ENCODE assay signal across 9 cellular contexts in genomic region chr10:79316671-79317431, GRCh38. TPM values are rescaled to one million over a fixed set of nuclear protein-coding genes. Genes with fewer than 3 reads are reported as not detected.
DNase-seq lines count a peak whose midpoint lies in the region; ATAC-seq and TF ChIP-seq lines count a peak whose summit lies in the region.
"Had no signal": no experiment of that assay in that cellular context is flagged by ENCODE, and none has a peak within 500 bp of the region (broad histone marks: within the 10 kb centered on the region; RNA-seq: fewer than 3 reads in every experiment).

No MANE protein-coding gene starts in this region.

- ATAC-seq in GM19438 (IDR thresholded peaks at IDR 0.05; ENCODE audit: low read depth, unreplicated experiment) (peak; percentile 71), HG03378 (IDR thresholded peaks at IDR 0.05; ENCODE audit: unreplicated experiment) (peak; percentile 89)

- H3K4me3 Mint-ChIP-seq in T-helper 1 cell treated with Interleukin-12 subunit alpha and Interleukin-12 subunit beta and Interleukin-4 antibody, amounts not matched to agents 30 μg/mL and 1 μg/mL, for 36 hours, result peak overlapping the region; percentile 79

- no peak overlapping the region for H3K27ac ChIP-seq in ascending aorta

- H3K4me1 Mint-ChIP-seq in T-helper 1 cell treated with Interleukin-12 subunit alpha and Interleukin-12 subunit beta and Interleukin-4 antibody, amounts not matched to agents 30 μg/mL and 1 μg/mL, for 36 hours (ENCODE audit: low read depth), result peaks cover 57% of the 10 kb centered on the region

- H3K9me3 Mint-ChIP-seq in T-helper 1 cell treated with Interleukin-12 subunit alpha and Interleukin-12 subunit beta and Interleukin-4 antibody, amounts not matched to agents 30 μg/mL and 1 μg/mL, for 36 hours, result peaks cover 15% of the 10 kb centered on the region

- intact Hi-C loops in ascending aorta (cut with DNase I), result no loop called here

- H3K27ac Mint-ChIP-seq in T-helper 1 cell treated with Interleukin-12 subunit alpha and Interleukin-12 subunit beta and Interleukin-4 antibody, amounts not matched to agents 30 μg/mL and 1 μg/mL, for 36 hours, result peak overlapping the region; percentile 95

- TF ChIP-seq CTCF in GM12864 (IDR thresholded peaks at IDR 0.05; ENCODE audit: low read depth, low read length, missing control alignments) (peak; percentile 28), kidney epithelial cell (IDR thresholded peaks at IDR 0.05; ENCODE audit: insufficient read depth, low read length, poor library complexity, severe bottlenecking) (peak; percentile 7), ascending aorta (IDR thresholded peaks at IDR 0.05) (no peak)

- no peaks in the 10 kb centered on the region for H3K9me3 ChIP-seq in ascending aorta
- H3K9me3 ChIP-seq: ovary had no signal

- peaks cover 0 to 3% of the 10 kb centered on the region in 2 donors for H3K4me1 ChIP-seq in ascending aorta

- H3K27me3 ChIP-seq in kidney epithelial cell (ENCODE audit: control insufficient read depth, insufficient read depth, low read length) (no peaks in the 10 kb centered on the region), ascending aorta (no peaks in the 10 kb centered on the region)
- H3K27me3 ChIP-seq: ovary had no signal

- no peaks in the 10 kb centered on the region for H3K27me3 Mint-ChIP-seq in T-helper 1 cell treated with Interleukin-12 subunit alpha and Interleukin-12 subunit beta and Interleukin-4 antibody, amounts not matched to agents 30 μg/mL and 1 μg/mL, for 36 hours (ENCODE audit: low read depth)

- DNase-seq in GM12864 (ENCODE audit: low read depth) (peak; percentile 50), kidney epithelial cell (ENCODE audit: low read depth) (no peak), NCI-H2227 treated with DMSO at 0.1 percent for 48 hours (lab: John Stamatoyannopoulos, UW) (no peak), ascending aorta (ENCODE audit: low spot score in 2 of 2) (no peak), HuH-7.5 (ENCODE audit: low spot score) (no peak)

- H3K36me3 ChIP-seq in kidney epithelial cell (ENCODE audit: control insufficient read depth, insufficient read depth, low read length) (peaks cover 2% of the 10 kb centered on the region), ascending aorta (peaks cover 27 to 29% of the 10 kb centered on the region in 2 donors)
- H3K36me3 ChIP-seq: ovary had no signal

- peak overlapping the region; percentile 22; the same call in 1 of the 2 replicates for H3K4me3 ChIP-seq in GM12864 (ENCODE audit: low read depth, low read length)
- H3K4me3 ChIP-seq in kidney epithelial cell (ENCODE audit: low read depth, low read length), result no peak overlapping the region
- no peak overlapping the region for H3K4me3 ChIP-seq in ascending aorta
- H3K4me3 ChIP-seq: ovary had no signal

- peaks cover 38% of the 10 kb centered on the region for H3K36me3 Mint-ChIP-seq in T-helper 1 cell treated with Interleukin-12 subunit alpha and Interleukin-12 subunit beta and Interleukin-4 antibody, amounts not matched to agents 30 μg/mL and 1 μg/mL, for 36 hours (ENCODE audit: low read depth)

RNA-seq across cellular contexts. Expression of gene PPIF, which starts 30.4 kb away (rescaled TPM):
- total RNA-seq in kidney epithelial cell (71.7 and 80.6 TPM in 2 replicates), ascending aorta (172 TPM)

Comparison
In these comparisons a context has a peak if more than half of its experiments do, and no peak if none do; other contexts are left out.
1. CTCF ChIP-seq: peak in GM12864 (single experiment) and kidney epithelial cell (single experiment); none in ascending aorta (0 of 3).